9 cellular contexts compared by ENCODE assay signal in the genomic region with DNA sequence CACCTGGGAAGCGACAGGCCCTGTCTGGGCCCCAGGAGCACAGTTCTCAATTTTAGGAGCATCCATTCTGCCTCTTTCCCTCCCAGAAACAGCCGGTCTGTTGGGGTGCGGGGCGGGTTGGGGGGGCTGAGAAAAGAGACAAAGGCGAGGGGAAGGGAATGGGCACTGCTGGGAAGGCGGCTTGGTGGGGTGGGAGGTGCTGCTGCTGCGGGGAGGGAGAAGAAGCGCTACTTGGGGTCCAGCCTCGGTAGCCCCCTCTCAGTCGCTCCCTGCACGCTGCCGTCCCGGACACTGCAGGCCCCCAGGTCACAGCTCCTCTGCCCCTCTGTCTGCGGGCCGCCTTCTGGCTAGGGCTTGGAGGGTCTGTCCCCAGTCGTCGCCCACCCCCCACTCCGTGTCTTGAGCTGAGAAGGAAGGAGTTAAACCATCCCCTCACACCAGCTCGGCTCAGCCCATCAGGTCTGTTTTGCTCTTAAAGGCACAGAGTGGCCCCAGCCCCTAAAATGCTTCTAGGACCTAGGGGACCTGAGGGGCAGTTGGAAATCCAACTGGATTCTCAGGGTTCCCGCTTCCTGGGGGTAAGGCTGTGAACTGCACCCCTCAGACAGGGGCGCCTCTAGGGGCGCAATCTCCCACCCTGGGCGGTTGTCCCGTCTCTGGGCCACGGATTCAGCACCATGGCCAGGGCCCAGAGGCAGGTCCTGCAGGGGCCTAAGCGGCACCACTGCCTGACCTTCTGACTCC. TPM values are rescaled to one million over a fixed set of nuclear protein-coding genes. Genes with fewer than 3 reads are reported as not detected.
A peak's percentile ranks its signal among the peaks of the same experiment; 100 is the strongest.
DNase-seq lines count a peak whose midpoint lies in the region; ATAC-seq, FAIRE-seq and TF ChIP-seq lines count a peak whose summit lies in the region.
"Had no signal": no experiment of that assay in that cellular context is flagged by ENCODE, and none has a peak within 500 bp of the region (broad histone marks: within the 10 kb centered on the region; RNA-seq: fewer than 3 reads in every experiment).

No MANE protein-coding gene starts in this region.

- H3K36me3 ChIP-seq in GM12878 (ENCODE audit: control insufficient read depth in 2 of 2, insufficient read depth in 2 of 2, low read length in 1 of 2) = no peaks in the 10 kb centered on the region
- H3K36me3 ChIP-seq in upper lobe of right lung = no peaks in the 10 kb centered on the region

- H3K9me3 ChIP-seq in GM12878 (replicated peaks; ENCODE audit: control insufficient read depth, insufficient read depth, low read length) (no peaks in the 10 kb centered on the region), upper lobe of right lung (no peaks in the 10 kb centered on the region)

- SMC1A ChIA-PET in GM12878 (lab: Charles Lee; ENCODE audit: uncharacterized antibody, unreplicated experiment) = no interaction called here

- no peak overlapping the region for H3K4me3 ChIP-seq in LNCaP clone FGC (ENCODE audit: low read depth, low read length)
- H3K4me3 ChIP-seq in GM12878 = no peak overlapping the region
- H3K4me3 ChIP-seq in upper lobe of right lung = no peak overlapping the region
- H3K4me3 ChIP-seq: PC-9 had no signal

- no peaks in the 10 kb centered on the region for H3K4me1 ChIP-seq in GM12878 (ENCODE audit: control insufficient read depth, insufficient read depth, low read length)
- H3K4me1 ChIP-seq in upper lobe of right lung = peaks cover 4% of the 10 kb centered on the region

- no peak for TF ChIP-seq POLR2A in GM12878 (IDR thresholded peaks at IDR 0.05; ENCODE audit: low read depth, low read length)

- CTCF ChIA-PET in GM12878 (lab: Yijun Ruan, JAX) = interaction anchor here (0.6 kb wide), 1 partner anchor 290 kb away, joined by 3 read pairs; no protein-coding TSS in a partner anchor

- no peaks in the 10 kb centered on the region for H4K20me1 ChIP-seq in GM12878 (ENCODE audit: control insufficient read depth, insufficient read depth)

- in situ Hi-C loops in GM12878 (cut with MboI) = no loop called here

- H3K27me3 ChIP-seq in GM12878 (replicated peaks in 1 of 2; ENCODE audit: control insufficient read depth in 2 of 2, insufficient read depth in 2 of 2, low read length in 1 of 2) (peaks cover 3% of the 10 kb centered on the region in 2 experiments; a peak in 1 of 4 replicates), upper lobe of right lung (peaks cover 12% of the 10 kb centered on the region)

- peak; percentile 74 for ATAC-seq in GM12878
- peak; percentile 55 for ATAC-seq in upper lobe of right lung
- no peak for ATAC-seq in GM21529 (IDR thresholded peaks at IDR 0.05; ENCODE audit: unreplicated experiment)
- no peak for ATAC-seq in GM19452 (IDR thresholded peaks at IDR 0.05; ENCODE audit: unreplicated experiment)

- WGBS in GM12878 (ENCODE audit: insufficient coverage, insufficient replicate concordance, low lambda C conversion rate, missing lambda C conversion rate) = 44% methylated on average over 22 of the region's 26 CpGs

- TF ChIP-seq RAD21 in GM12878 (IDR thresholded peaks at IDR 0.05; ENCODE audit: insufficient read depth, low read depth, low read length) = no peak

- H3K27ac ChIP-seq in GM12878 (ENCODE audit: control insufficient read depth, insufficient read depth) (no peak overlapping the region), upper lobe of right lung (no peak overlapping the region)
- H3K27ac ChIP-seq: PC-9 had no signal

- H2AFZ ChIP-seq in GM12878 (ENCODE audit: control insufficient read depth, low read depth, low read length) = no peak overlapping the region
- H2AFZ ChIP-seq: PC-9 had no signal

- no peak for FAIRE-seq in GM12878 (lab: Jason Lieb, UNC)

- TF ChIP-seq CTCF in LNCaP clone FGC (IDR thresholded peaks at IDR 0.05; ENCODE audit: control insufficient read depth, extremely low read depth, insufficient read depth) (peak; percentile 29), GM12878 (IDR thresholded peaks at IDR 0.05 in 2 of 3, conservative IDR thresholded peaks at IDR 0.05 in 1 of 3; ENCODE audit: control insufficient read depth in 2 of 3, extremely low read depth in 1 of 3, insufficient read depth in 1 of 3, low read depth in 3 of 3, low read length in 3 of 3) (peak in 2 of 3 experiments; percentile 42 to 49; a peak in 4 of 6 replicates), upper lobe of right lung (IDR thresholded peaks at IDR 0.05) (peak; percentile 17)

- TF ChIP-seq EP300 in GM12878 (IDR thresholded peaks at IDR 0.05; ENCODE audit: borderline replicate concordance in 1 of 2, control insufficient read depth in 1 of 2, low read depth in 2 of 2, low read length in 2 of 2) = no peak

- no peak overlapping the region for H3K4me2 ChIP-seq in GM12878 (ENCODE audit: control insufficient read depth, insufficient read depth)
- H3K4me2 ChIP-seq: PC-9 had no signal

- peak; percentile 54 for DNase-seq in GM03348 (ENCODE audit: low spot score)
- DNase-seq in LNCaP clone FGC (ENCODE audit: low read depth) = no peak
- no peak for DNase-seq in GM12878 (ENCODE audit: low read depth, low spot score)
- DNase-seq in kidney tubule cell (ENCODE audit: low spot score) = peak; percentile 22
- DNase-seq in upper lobe of right lung = no peak
- DNase-seq in T1000 (lab: John Stamatoyannopoulos, UW) = no peak

- no TSS peak for BruUV-seq in GM12878 (replicated peaks; lab: Mats Ljungman, UMichigan)

- intact Hi-C loops in GM12878 (cut with micrococcal nuclease; ENCODE audit: unreplicated experiment) (no loop called here), upper lobe of right lung (cut with DNase I) (no loop called here)

- H3K79me2 ChIP-seq in GM12878 (ENCODE audit: control insufficient read depth, insufficient read depth, low read length) = no peaks in the 10 kb centered on the region

- POLR2A ChIA-PET in GM12878 (lab: Charles Lee) = no interaction called here

- RAD21 ChIA-PET in GM12878 (lab: Charles Lee; ENCODE audit: unreplicated experiment) = no interaction called here

- no peak overlapping the region for H3K9ac ChIP-seq in GM12878 (ENCODE audit: control insufficient read depth, insufficient read depth, low read length)

TF ChIP-seq in GM12878, 131 proteins besides CTCF, POLR2A, EP300 and RAD21 (continues in another document):
- TF ChIP-seq MYB (IDR thresholded peaks at IDR 0.05; ENCODE audit: borderline replicate concordance, low read depth, low read length) (no peak), LARP7 (IDR thresholded peaks at IDR 0.05) (no peak)

RNA-seq across cellular contexts. Expression of a gene that starts 0.7 kb away (rescaled TPM):
- total RNA-seq in GM12878 (2013; cell fraction: nucleolus; rRNA removed) = not detected in 2 replicates
- total RNA-seq in GM12878 (2014; rRNA removed) (not detected in 2 replicates), GM12878 (2014; rRNA removed; fragmentation: Illumina TruSeq; extraction: Trizol) (not detected in 2 replicates), GM12878 (2021) (not detected in 2 replicates), upper lobe of right lung (not detected)
- polyA plus RNA-seq in GM12878 (2011; ENCODE audit: low read depth) = not detected
- polyA plus RNA-seq in GM12878 (2011; rRNA removed) (0.08 TPM in 1 of 2 replicates, not detected in the other), GM12878 (2014; fragmentation: Illumina TruSeq; extraction: Trizol) (not detected in 2 replicates), GM12878 (2014; fragmentation: Nextera tagmentation; extraction: Ambion mirVana) (not detected), GM12878 (2014; rRNA removed) (not detected in 2 replicates), GM12878 (2016; fragmentation: Nextera tagmentation; extraction: Ambion mirVana) (under 1 TPM in 1 of 2 experiments, not detected in 1; 0.38 TPM)
- 0.07 and 0.20 TPM in 2 replicates for polyA plus RNA-seq in GM12878 (2011; cell fraction: cytosol; rRNA removed)
- polyA plus RNA-seq in GM12878 (2011; cell fraction: nucleus; rRNA removed) = 0.19 and 0.25 TPM in 2 replicates
- polyA plus RNA-seq in GM12878 (2012) = 0.20 TPM in 1 of 2 replicates, not detected in the other
- polyA minus RNA-seq in GM12878 (2011; rRNA and poly(A)+ RNA removed) = 0.10 TPM in 1 of 2 replicates, not detected in the other
- polyA minus RNA-seq in GM12878 (2011; cell fraction: cytosol; rRNA and poly(A)+ RNA removed) = not detected in 2 replicates
- polyA minus RNA-seq in GM12878 (2011; cell fraction: nucleus; rRNA and poly(A)+ RNA removed) = not detected in 2 replicates
- total RNA-seq: PC-9 had no signal

RNA-seq across cellular contexts. Expression of a gene that starts 37.3 kb away (rescaled TPM):
- total RNA-seq in GM12878 (2013; cell fraction: nucleolus; rRNA removed) = 14.2 and 15.2 TPM in 2 replicates
- total RNA-seq in GM12878 (2014; rRNA removed) = 19.3 and 21.0 TPM in 2 replicates
- 22.2 and 23.2 TPM in 2 replicates for total RNA-seq in GM12878 (2014; rRNA removed; fragmentation: Illumina TruSeq; extraction: Trizol)
- total RNA-seq in GM12878 (2021) = 20.4 and 21.6 TPM in 2 replicates
- polyA plus RNA-seq in GM12878 (2011; ENCODE audit: low read depth) = 38.1 TPM
- 52.5 and 54.0 TPM in 2 replicates for polyA plus RNA-seq in GM12878 (2011; rRNA removed)
- polyA plus RNA-seq in GM12878 (2011; cell fraction: cytosol; rRNA removed) = 33.3 and 39.4 TPM in 2 replicates
- polyA plus RNA-seq in GM12878 (2011; cell fraction: nucleus; rRNA removed) = 31.7 and 56.8 TPM in 2 replicates
- 30.5 and 42.3 TPM in 2 replicates for polyA plus RNA-seq in GM12878 (2012)
- polyA plus RNA-seq in GM12878 (2014; fragmentation: Illumina TruSeq; extraction: Trizol) = 28.4 and 37.4 TPM in 2 replicates
- 10 to 100 TPM; 50.3 to 63.8 TPM for polyA plus RNA-seq in GM12878 (2014; fragmentation: Nextera tagmentation; extraction: Ambion mirVana)
- 22.6 and 23.9 TPM in 2 replicates for polyA plus RNA-seq in GM12878 (2014; rRNA removed)
- 10 to 100 TPM; 28.4 to 33.0 TPM for polyA plus RNA-seq in GM12878 (2016; fragmentation: Nextera tagmentation; extraction: Ambion mirVana)
- 31.2 and 45.4 TPM in 2 replicates for polyA minus RNA-seq in GM12878 (2011; rRNA and poly(A)+ RNA removed)
- 11.9 and 13.2 TPM in 2 replicates for polyA minus RNA-seq in GM12878 (2011; cell fraction: cytosol; rRNA and poly(A)+ RNA removed)
- polyA minus RNA-seq in GM12878 (2011; cell fraction: nucleus; rRNA and poly(A)+ RNA removed) = 9.2 and 10.0 TPM in 2 replicates
- 29.6 TPM for total RNA-seq in upper lobe of right lung

Comparison
In these comparisons a context has a peak if more than half of its experiments do, and no peak if none do; other contexts are left out.
1. DNase-seq: peak in GM03348 (single experiment) and kidney tubule cell (single experiment); none in LNCaP clone FGC (single experiment), GM12878 (single experiment), upper lobe of right lung (single experiment) and T1000 (single experiment).
2. ATAC-seq: peak in GM12878 (single experiment) and upper lobe of right lung (single experiment); none in GM21529 (single experiment) and GM19452 (single experiment).
3. Peak in every context shown above with its lines, with median percentiles within 50 percentile points of each other: CTCF ChIP-seq.